Comparison of ENCODE assay signal across 15 cellular contexts in genomic region chr2:31208240-31208639, GRCh38. TPM values are rescaled to one million over a fixed set of nuclear protein-coding genes. Genes with fewer than 3 reads are reported as not detected.
DNase-seq lines count a peak whose midpoint lies in the region; ATAC-seq and TF ChIP-seq lines count a peak whose summit lies in the region.
"Had no signal": no experiment of that assay in that cellular context is flagged by ENCODE, and none has a peak within 500 bp of the region (broad histone marks: within the 10 kb centered on the region; RNA-seq: fewer than 3 reads in every experiment).

No MANE protein-coding gene starts in this region.

- no peak overlapping the region for H4K91ac ChIP-seq in neuronal stem cell (ENCODE audit: low read depth, low read length, poor library complexity)

- H4K20me1 ChIP-seq in BLaER1 (no peaks in the 10 kb centered on the region), MM.1S (ENCODE audit: insufficient read depth, low read length) (no peaks in the 10 kb centered on the region)

- no peak overlapping the region for H2BK15ac ChIP-seq in neuronal stem cell (ENCODE audit: low read length)

- H3K27me3 ChIP-seq in BLaER1 (no peaks in the 10 kb centered on the region), MM.1S (replicated peaks; ENCODE audit: insufficient read depth, low read length) (no peaks in the 10 kb centered on the region), esophagus (ENCODE audit: control insufficient read depth in 1 of 2, insufficient read depth in 2 of 2, low read length in 2 of 2) (peaks cover 0 to 4% of the 10 kb centered on the region in 2 donors), neuronal stem cell (ENCODE audit: control insufficient read depth in 3 of 3, insufficient read depth in 3 of 3, low read depth in 1 of 3, low read length in 3 of 3) (peaks cover 0 to 6% (median 0%) of the 10 kb centered on the region in 3 experiments)

- H3K14ac ChIP-seq in neuronal stem cell (ENCODE audit: low read length) = no peak overlapping the region

- no peak for ATAC-seq in GM21825 (IDR thresholded peaks at IDR 0.05; ENCODE audit: unreplicated experiment)
- ATAC-seq in HG02678 (IDR thresholded peaks at IDR 0.05; ENCODE audit: unreplicated experiment) = no peak
- ATAC-seq: A549 had no signal

- H2BK12ac ChIP-seq in neuronal stem cell (ENCODE audit: low read length) = no peak overlapping the region

- H2BK120ac ChIP-seq in neuronal stem cell (ENCODE audit: low read depth, low read length) = no peak overlapping the region

- no peaks in the 10 kb centered on the region for H3K79me2 ChIP-seq in MM.1S (ENCODE audit: low read length)

- H2BK5ac ChIP-seq in neuronal stem cell (ENCODE audit: low read length) = no peak overlapping the region

- 97% methylated on average over 1 of the region's 1 CpG for WGBS in esophagus, 2 donors
- no CpG with 5 or more reads among the region's 1 CpG for WGBS in neuronal stem cell (ENCODE audit: extremely low coverage in 2 of 2, insufficient read length in 2 of 2, insufficient replicate concordance in 1 of 2), 2 donors

- H3K9me3 ChIP-seq in BLaER1 = no peaks in the 10 kb centered on the region
- no peaks in the 10 kb centered on the region for H3K9me3 ChIP-seq in MM.1S (replicated peaks; ENCODE audit: insufficient read depth, low read length)
- no peaks in the 10 kb centered on the region for H3K9me3 ChIP-seq in esophagus (ENCODE audit: control insufficient read depth in 2 of 2, insufficient read depth in 1 of 2, low read depth in 1 of 2, low read length in 1 of 2)
- H3K9me3 ChIP-seq in neuronal stem cell (replicated peaks in 1 of 2; ENCODE audit: control insufficient read depth in 2 of 2, insufficient read depth in 1 of 2, low read depth in 1 of 2, low read length in 2 of 2) = no peaks in the 10 kb centered on the region
- H3K9me3 ChIP-seq: A549 had no signal

- H3K4me1 ChIP-seq in BLaER1 (peaks cover 21% of the 10 kb centered on the region), MM.1S (ENCODE audit: low read length) (peaks cover 36% of the 10 kb centered on the region), esophagus (ENCODE audit: control insufficient read depth in 2 of 2, insufficient read depth in 2 of 2, low read length in 1 of 2) (no peaks in the 10 kb centered on the region), neuronal stem cell (ENCODE audit: control insufficient read depth in 2 of 2, insufficient read depth in 1 of 2, low read depth in 1 of 2, low read length in 2 of 2) (peaks cover 0 to 8% of the 10 kb centered on the region in 2 donors)
- H3K4me1 ChIP-seq: A549 had no signal

- no peak overlapping the region for H3K4ac ChIP-seq in neuronal stem cell (ENCODE audit: low read length)

- H4K8ac ChIP-seq in neuronal stem cell (ENCODE audit: low read depth, low read length) = no peak overlapping the region

- no peak for TF ChIP-seq CTCF in MM.1S (IDR thresholded peaks at IDR 0.05; ENCODE audit: low read length)

- H3K4me2 ChIP-seq in BLaER1 = peak overlapping the region; percentile 3; the same call in 1 of the 2 replicates
- H3K4me2 ChIP-seq in MM.1S (ENCODE audit: low read depth, low read length) = peak overlapping the region; percentile 44; the same call in 1 of the 2 replicates
- no peak overlapping the region for H3K4me2 ChIP-seq in neuronal stem cell (ENCODE audit: insufficient read depth, low read length, poor library complexity, severe bottlenecking)
- H3K4me2 ChIP-seq: A549 had no signal

- H3K36me3 ChIP-seq in BLaER1 (no peaks in the 10 kb centered on the region), MM.1S (replicated peaks; ENCODE audit: insufficient read depth, low read length) (no peaks in the 10 kb centered on the region), esophagus (ENCODE audit: control insufficient read depth in 2 of 2, insufficient read depth in 2 of 2, low read length in 1 of 2) (peaks cover 0 to 3% of the 10 kb centered on the region in 2 donors), neuronal stem cell (replicated peaks in 1 of 2; ENCODE audit: control insufficient read depth in 2 of 2, insufficient read depth in 2 of 2, low read length in 2 of 2) (no peaks in the 10 kb centered on the region)

- no peak overlapping the region for H3K23ac ChIP-seq in neuronal stem cell (ENCODE audit: low read depth, low read length, poor library complexity)

- H3F3A ChIP-seq in MM.1S (ENCODE audit: insufficient read depth, low read length) = peaks cover 18% of the 10 kb centered on the region

- H2AK5ac ChIP-seq in neuronal stem cell (ENCODE audit: low read depth, low read length) = no peak overlapping the region

- DNase-seq in MM.1S = no peak
- no peak for DNase-seq in neuronal stem cell (ENCODE audit: low spot score)
- DNase-seq in SW 1271 (lab: John Stamatoyannopoulos, UW) = no peak
- no peak for DNase-seq in NCI-H1417 treated with DMSO at 0.1 percent for 48 hours (lab: John Stamatoyannopoulos, UW)
- DNase-seq: KG1, NCI-H1092, NCI-H510A treated with DMSO at 0.1 percent for 48 hours, Right ventricle myocardium superior had no signal

- H2AFZ ChIP-seq in MM.1S (ENCODE audit: low read length) = peak overlapping the region; percentile 33
- no peak overlapping the region for H2AFZ ChIP-seq in neuronal stem cell (ENCODE audit: low read length)

- H3K18ac ChIP-seq in neuronal stem cell (ENCODE audit: low read length) = no peak overlapping the region

- H3K9ac ChIP-seq in BLaER1 (no peak overlapping the region), MM.1S (ENCODE audit: low read length) (peak overlapping the region; percentile 4; the same call in 1 of the 2 replicates), neuronal stem cell (ENCODE audit: low read depth, low read length, poor library complexity) (no peak overlapping the region)

- H3K79me1 ChIP-seq in neuronal stem cell (ENCODE audit: low read depth, low read length) = no peaks in the 10 kb centered on the region

- H3K4me3 ChIP-seq in BLaER1 = no peak overlapping the region
- H3K4me3 ChIP-seq in MM.1S (ENCODE audit: low read length) = no peak overlapping the region
- H3K4me3 ChIP-seq in esophagus (ENCODE audit: low read depth in 1 of 2, low read length in 2 of 2) = no peak overlapping the region
- H3K4me3 ChIP-seq in neuronal stem cell (ENCODE audit: low read length in 2 of 2) = no peak overlapping the region
- H3K4me3 ChIP-seq: A549, SK-N-MC had no signal

- H3K27ac ChIP-seq in BLaER1 (no peak overlapping the region), MM.1S (ENCODE audit: low read length) (peak overlapping the region; percentile 48; the same call in 1 of the 2 replicates), esophagus (ENCODE audit: low read depth in 2 of 2, low read length in 1 of 2) (peak overlapping the region; percentile 52 to 79), neuronal stem cell (replicated peaks; ENCODE audit: low read length) (peak overlapping the region; percentile 23)
- H3K27ac ChIP-seq: A549, SK-N-MC had no signal

- H3K9me2 ChIP-seq in MM.1S (replicated peaks; ENCODE audit: insufficient read depth, low read length) = no peaks in the 10 kb centered on the region

RNA-seq across cellular contexts. Expression of gene CAPN14, which starts 9.1 kb away (rescaled TPM):
- 100 to 1,000 TPM in 1 of 2 donors, 10 to 100 TPM in 1; 72.7 to 141 TPM for polyA plus RNA-seq in esophagus
- 0.06 TPM for polyA plus RNA-seq in neuronal stem cell (2013, experiment 1 of 2)
- 0.06 TPM for polyA plus RNA-seq in neuronal stem cell (2013, experiment 2 of 2)
- polyA plus RNA-seq: CD14-positive monocyte had no signal

RNA-seq across cellular contexts. Expression of gene EHD3, which starts 25.7 kb away (rescaled TPM):
- 10 to 100 TPM; 24.1 to 27.4 TPM for polyA plus RNA-seq in esophagus
- 5.0 TPM for polyA plus RNA-seq in neuronal stem cell (2013, experiment 1 of 2)
- polyA plus RNA-seq in neuronal stem cell (2013, experiment 2 of 2) = 4.7 TPM
